ENCODE assay signal across 8 cellular contexts in genomic region chr19:51703655-51704515, GRCh38. TPM values are rescaled to one million over a fixed set of nuclear protein-coding genes. Genes with fewer than 3 reads are reported as not detected.
DNase-seq lines count a peak whose midpoint lies in the region; ATAC-seq and TF ChIP-seq lines count a peak whose summit lies in the region.

No MANE protein-coding gene starts in this region.

- peaks cover 0 to 4% of the 10 kb centered on the region in 2 donors for H3K9me3 Mint-ChIP-seq in activated naive CD4-positive, alpha-beta T cell treated with anti-CD3 and anti-CD28 coated beads, Interleukin-2, amount 50 U/mL, for 72 hours
- H3K9me3 Mint-ChIP-seq in glutamatergic neuron (ENCODE audit: unreplicated experiment), result peaks cover 18% of the 10 kb centered on the region
- no peaks in the 10 kb centered on the region for H3K9me3 Mint-ChIP-seq in osteocyte (ENCODE audit: unreplicated experiment)

- no peak for TF ChIP-seq CTCF in glutamatergic neuron (IDR thresholded peaks at IDR 0.05; ENCODE audit: partially characterized antibody, unreplicated experiment)
- TF ChIP-seq CTCF in osteocyte (IDR thresholded peaks at IDR 0.05), result peak; percentile 65
- peak; percentile 34 for TF ChIP-seq CTCF in thoracic aorta (IDR thresholded peaks at IDR 0.05)

- H3K27ac ChIP-seq in KOPT-K1 (ENCODE audit: low read depth, low read length, poor library complexity, severe bottlenecking) (peak overlapping the region; percentile 70), SK-N-MC (peak overlapping the region; percentile 70), thoracic aorta (peak overlapping the region; percentile 89 to 91)

- H3K27me3 Mint-ChIP-seq in glutamatergic neuron (ENCODE audit: unreplicated experiment) (peaks cover 18% of the 10 kb centered on the region), osteocyte (ENCODE audit: unreplicated experiment) (no peaks in the 10 kb centered on the region)

- H3K27ac Mint-ChIP-seq in activated naive CD4-positive, alpha-beta T cell treated with anti-CD3 and anti-CD28 coated beads, Interleukin-2, amount 50 U/mL, for 72 hours, result peak overlapping the region; percentile 99 to 100
- H3K27ac Mint-ChIP-seq in glutamatergic neuron (ENCODE audit: unreplicated experiment) (peak overlapping the region; percentile 82), osteocyte (ENCODE audit: unreplicated experiment) (peak overlapping the region; percentile 81)

- peaks cover 9% of the 10 kb centered on the region for H3K4me1 Mint-ChIP-seq in glutamatergic neuron (ENCODE audit: low read depth, unreplicated experiment)
- H3K4me1 Mint-ChIP-seq in osteocyte (ENCODE audit: unreplicated experiment), result peaks cover 56% of the 10 kb centered on the region

- H3K27me3 ChIP-seq in thoracic aorta (replicated peaks; ENCODE audit: insufficient read depth), result no peaks in the 10 kb centered on the region

- no peaks in the 10 kb centered on the region for H3K36me3 ChIP-seq in KOPT-K1 (ENCODE audit: insufficient read depth, low read length)
- H3K36me3 ChIP-seq in SK-N-MC (ENCODE audit: insufficient read depth, low read length), result peaks cover 33% of the 10 kb centered on the region
- no peaks in the 10 kb centered on the region for H3K36me3 ChIP-seq in thoracic aorta

- peak; percentile 83 for ATAC-seq in GM21576 (IDR thresholded peaks at IDR 0.05; ENCODE audit: unreplicated experiment)
- ATAC-seq in activated naive CD4-positive, alpha-beta T cell treated with anti-CD3 and anti-CD28 coated beads, Interleukin-2, amount 50 U/mL, for 72 hours, result peak; percentile 93
- ATAC-seq in thoracic aorta (ENCODE audit: insufficient number of reproducible peaks, low FRiP score, low read depth), result peak; percentile 93

- H3K9ac ChIP-seq in SK-N-MC (ENCODE audit: insufficient read length), result peak overlapping the region; percentile 88

- peak overlapping the region; percentile 90 for H3K4me3 Mint-ChIP-seq in glutamatergic neuron (ENCODE audit: unreplicated experiment)
- H3K4me3 Mint-ChIP-seq in osteocyte (ENCODE audit: unreplicated experiment), result peak overlapping the region; percentile 76

- H3K9me3 ChIP-seq in KOPT-K1 (ENCODE audit: insufficient read depth, low read length, poor library complexity, severe bottlenecking) (no peaks in the 10 kb centered on the region), SK-N-MC (ENCODE audit: low read depth, low read length) (no peaks in the 10 kb centered on the region), thoracic aorta (no peaks in the 10 kb centered on the region)

- H3K36me3 Mint-ChIP-seq in activated naive CD4-positive, alpha-beta T cell treated with anti-CD3 and anti-CD28 coated beads, Interleukin-2, amount 50 U/mL, for 72 hours, result peaks cover 25 to 49% of the 10 kb centered on the region in 2 donors
- H3K36me3 Mint-ChIP-seq in glutamatergic neuron (ENCODE audit: unreplicated experiment) (peaks cover 12% of the 10 kb centered on the region), osteocyte (ENCODE audit: unreplicated experiment) (peaks cover 54% of the 10 kb centered on the region)

- H3K4me3 ChIP-seq in SK-N-MC, result peak overlapping the region; percentile 93
- H3K4me3 ChIP-seq in thoracic aorta, result peak overlapping the region; percentile 82

- peak; percentile 89 for DNase-seq in DMS153 treated with DMSO at 0.1 percent for 48 hours (lab: John Stamatoyannopoulos, UW; ENCODE audit: unreplicated experiment)
- DNase-seq in SK-N-MC (ENCODE audit: low read depth, low spot score), result no peak
- peak; percentile 93 to 95 for DNase-seq in activated naive CD4-positive, alpha-beta T cell treated with anti-CD3 and anti-CD28 coated beads, Interleukin-2, amount 50 U/mL, for 72 hours (ENCODE audit: low spot score in 2 of 2)
- DNase-seq in glutamatergic neuron, result peak; percentile 97
- peak; percentile 98 for DNase-seq in osteocyte (ENCODE audit: extremely low spot score, unreplicated experiment)
- DNase-seq in thoracic aorta (ENCODE audit: low spot score), result peak; percentile 96

- peaks cover 15 to 35% of the 10 kb centered on the region in 2 donors for H3K4me1 ChIP-seq in thoracic aorta (ENCODE audit: control insufficient read depth in 1 of 2, low read depth in 2 of 2)

RNA-seq across cellular contexts. Expression of gene SPACA6, which starts 10.8 kb away (rescaled TPM):
- total RNA-seq in activated naive CD4-positive, alpha-beta T cell treated with anti-CD3 and anti-CD28 coated beads, Interleukin-2, amount 50 U/mL, for 72 hours, result 10 to 100 TPM in 1 of 2 donors, 1 to 10 TPM in 1; 9.3 to 13.7 TPM
- 27.2 TPM for total RNA-seq in glutamatergic neuron (ENCODE audit: unreplicated experiment)
- total RNA-seq in osteocyte, result 32.2 and 36.9 TPM in 2 replicates
- total RNA-seq in thoracic aorta, result 10 to 100 TPM; 24.1 to 72.4 TPM

RNA-seq across cellular contexts. Expression of gene HAS1, which starts 19.9 kb away (rescaled TPM):
- total RNA-seq in activated naive CD4-positive, alpha-beta T cell treated with anti-CD3 and anti-CD28 coated beads, Interleukin-2, amount 50 U/mL, for 72 hours, result not detected
- total RNA-seq in glutamatergic neuron (ENCODE audit: unreplicated experiment) (4.4 TPM), osteocyte (not detected in 2 replicates), thoracic aorta (10 to 100 TPM in 1 of 2 donors, 1 to 10 TPM in 1; 1.6 to 74.8 TPM)

RNA-seq across cellular contexts. Expression of gene FPR1, which starts 47.8 kb away (rescaled TPM):
- not detected for total RNA-seq in activated naive CD4-positive, alpha-beta T cell treated with anti-CD3 and anti-CD28 coated beads, Interleukin-2, amount 50 U/mL, for 72 hours
- total RNA-seq in glutamatergic neuron (ENCODE audit: unreplicated experiment) (not detected), osteocyte (not detected in 2 replicates), thoracic aorta (10 to 100 TPM; 30.2 to 39.3 TPM)

RNA-seq across cellular contexts. Expression of gene FPR2, which starts 57.1 kb away (rescaled TPM):
- total RNA-seq in activated naive CD4-positive, alpha-beta T cell treated with anti-CD3 and anti-CD28 coated beads, Interleukin-2, amount 50 U/mL, for 72 hours, result not detected
- total RNA-seq in glutamatergic neuron (ENCODE audit: unreplicated experiment), result not detected
- total RNA-seq in osteocyte, result not detected in 2 replicates
- total RNA-seq in thoracic aorta, result 1 to 10 TPM; 2.2 to 5.9 TPM

RNA-seq across cellular contexts. Expression of gene SIGLEC14, which starts 57.3 kb away (rescaled TPM):
- under 1 TPM in 1 of 2 donors, not detected in 1; 0.47 TPM for total RNA-seq in activated naive CD4-positive, alpha-beta T cell treated with anti-CD3 and anti-CD28 coated beads, Interleukin-2, amount 50 U/mL, for 72 hours
- total RNA-seq in glutamatergic neuron (ENCODE audit: unreplicated experiment) (not detected), osteocyte (not detected in 2 replicates), thoracic aorta (10 to 100 TPM in 1 of 2 donors, 1 to 10 TPM in 1; 4.6 to 12.6 TPM)

Comparison
In these comparisons a context has a peak if more than half of its experiments do, and no peak if none do; other contexts are left out.
1. RNA of gene FPR1, which starts 47.8 kb away (total RNA-seq): 30.2 to 39.3 TPM in thoracic aorta; not detected in activated naive CD4-positive, alpha-beta T cell treated with anti-CD3 and anti-CD28 coated beads, Interleukin-2, amount 50 U/mL, for 72 hours, not detected in glutamatergic neuron (single experiment) and not detected in osteocyte; every median in the first group is over 10 times any median in the second.
2. Peak in every context shown above with its lines, with median percentiles within 50 percentile points of each other: ATAC-seq, H3K27ac ChIP-seq and H3K27ac Mint-ChIP-seq.